1 cellular context compared by ENCODE assay signal in genomic region chr16:1308977-1309885, GRCh38.
TF ChIP-seq lines count a peak whose summit lies in the region.

Gene UBE2I (plus strand): TSS chr16:1309636. CDS start chr16:1314031, 4,395 bp downstream.

TF ChIP-seq in GM12878, 131 proteins besides CTCF, POLR2A, EP300 and RAD21 (continued from another document and continues in another):
- no peak for TF ChIP-seq CUX1 (IDR thresholded peaks at IDR 0.05; ENCODE audit: insufficient replicate concordance, low read depth, low read length)
- no peak for TF ChIP-seq TBL1XR1 (IDR thresholded peaks at IDR 0.05; ENCODE audit: low read depth, low read length)
- no peak for TF ChIP-seq USF1 (IDR thresholded peaks at IDR 0.05; ENCODE audit: borderline replicate concordance, extremely low read length, insufficient read depth, low read depth, low read length)
- TF ChIP-seq RAD51 (IDR thresholded peaks at IDR 0.05): no peak
- peak; percentile 49 for TF ChIP-seq MAX (IDR thresholded peaks at IDR 0.05; ENCODE audit: low read depth, low read length)
- peak; percentile 64; the same call in 1 of the 2 replicates for TF ChIP-seq TAF1 (IDR thresholded peaks at IDR 0.05; ENCODE audit: borderline replicate concordance, low read depth, low read length)
- TF ChIP-seq YBX1 (IDR thresholded peaks at IDR 0.05): no peak
- peak; percentile 37 for TF ChIP-seq PBX3 (IDR thresholded peaks at IDR 0.05; ENCODE audit: insufficient replicate concordance, low read depth, low read length)
- no peak for TF ChIP-seq RBBP5 (conservative IDR thresholded peaks at IDR 0.05)
- TF ChIP-seq ASH2L (IDR thresholded peaks at IDR 0.05; ENCODE audit: borderline replicate concordance, low read depth): peak; percentile 20; the same call in 1 of the 2 replicates
- TF ChIP-seq FOS (IDR thresholded peaks at IDR 0.05; ENCODE audit: borderline replicate concordance, extremely low read depth, insufficient read length): no peak
- no peak for TF ChIP-seq BCLAF1 (IDR thresholded peaks at IDR 0.05)
- TF ChIP-seq MTA3 (IDR thresholded peaks at IDR 0.05; ENCODE audit: borderline replicate concordance, low read length): no peak
- TF ChIP-seq BRCA1 (IDR thresholded peaks at IDR 0.05; ENCODE audit: low read depth, low read length): no peak
- peak; percentile 48; the same call in 1 of the 2 replicates for TF ChIP-seq HCFC1 (IDR thresholded peaks at IDR 0.05; ENCODE audit: low read length)
- peak; percentile 71; the same call in 1 of the 2 replicates for TF ChIP-seq MYB (IDR thresholded peaks at IDR 0.05; ENCODE audit: borderline replicate concordance, low read depth, low read length)
- TF ChIP-seq ZBTB33 (IDR thresholded peaks at IDR 0.05): no peak
- TF ChIP-seq HDGF (IDR thresholded peaks at IDR 0.05): peak; percentile 77; the same call in 1 of the 2 replicates
- no peak for TF ChIP-seq ATF3 (IDR thresholded peaks at IDR 0.05; ENCODE audit: borderline replicate concordance, extremely low read depth, low read depth, low read length)
- TF ChIP-seq RELB (IDR thresholded peaks at IDR 0.05; ENCODE audit: low read depth): peak; percentile 99
- no peak for TF ChIP-seq TCF7 (IDR thresholded peaks at IDR 0.05; ENCODE audit: borderline replicate concordance)
- peak; percentile 65; the same call in 1 of the 2 replicates for TF ChIP-seq ZBTB4 (CRISPR knock-in tag; IDR thresholded peaks at IDR 0.05)
- no peak for TF ChIP-seq NFIC (IDR thresholded peaks at IDR 0.05; ENCODE audit: low read depth, low read length)
- TF ChIP-seq REST (IDR thresholded peaks at IDR 0.05; ENCODE audit: low read depth, low read length): no peak
- peak in 1 of 2 experiments; percentile 9; a peak in 1 of 3 replicates for TF ChIP-seq EGR1 (IDR thresholded peaks at IDR 0.05; ENCODE audit: borderline replicate concordance in 1 of 2, low read depth in 2 of 2, low read length in 2 of 2)
- TF ChIP-seq NFXL1 (IDR thresholded peaks at IDR 0.05; ENCODE audit: borderline replicate concordance): no peak
- TF ChIP-seq RCOR1 (conservative IDR thresholded peaks at IDR 0.05; ENCODE audit: low read depth, low read length): no peak
